Comparison of ENCODE assay signal across 13 cellular contexts in genomic region chr9:134585746-134586706, GRCh38.
DNase-seq lines count a peak whose midpoint lies in the region; ATAC-seq and TF ChIP-seq lines count a peak whose summit lies in the region.
"Had no signal": no experiment of that assay in that cellular context is flagged by ENCODE, and none has a peak within 500 bp of the region (broad histone marks: within the 10 kb centered on the region; RNA-seq: fewer than 3 reads in every experiment).

No MANE protein-coding gene starts in this region.

- peaks cover 9% of the 10 kb centered on the region for H3K4me1 ChIP-seq in NT2/D1 (ENCODE audit: insufficient read depth, insufficient read length)
- H3K4me1 ChIP-seq: sigmoid colon had no signal

- no peak for ATAC-seq in HG03469 (IDR thresholded peaks at IDR 0.05; ENCODE audit: unreplicated experiment)
- no peak for ATAC-seq in HG03159 (IDR thresholded peaks at IDR 0.05; ENCODE audit: unreplicated experiment)
- ATAC-seq: left cardiac atrium had no signal

- peak overlapping the region; percentile 17 for H3K9ac ChIP-seq in NT2/D1 (ENCODE audit: insufficient read length, low read depth)

- H3K27me3 ChIP-seq in NT2/D1 (ENCODE audit: insufficient read depth, insufficient read length) = no peaks in the 10 kb centered on the region
- H3K27me3 ChIP-seq: sigmoid colon had no signal

- DNase-seq in ELF-1 (ENCODE audit: low read depth, low spot score) (peak; percentile 59), NT2/D1 (ENCODE audit: low read depth, low spot score) (no peak), coronary artery (ENCODE audit: low spot score) (peak; percentile 69), retinal pigment epithelial cell (ENCODE audit: low read depth) (no peak), nucleus accumbens (lab: John Stamatoyannopoulos, UW) (no peak), AML-193 (lab: John Stamatoyannopoulos, UW) (no peak)
- DNase-seq: activated T-cell treated with anti-CD3 and anti-CD28 coated beads for 4 hours; left cardiac atrium; NCI-H187 treated with DMSO at 0.1 percent for 48 hours; sigmoid colon; stimulated activated naive CD4-positive, alpha-beta T cell had no signal

- H3K36me3 ChIP-seq in NT2/D1 (ENCODE audit: insufficient read depth, insufficient read length, low read length) = no peaks in the 10 kb centered on the region
- H3K36me3 ChIP-seq: sigmoid colon had no signal

- H3K4me3 ChIP-seq in NT2/D1 (ENCODE audit: insufficient read length, low read depth) = no peak overlapping the region
- H3K4me3 ChIP-seq in coronary artery = no peak overlapping the region
- no peak overlapping the region for H3K4me3 ChIP-seq in retinal pigment epithelial cell (ENCODE audit: low read length)
- H3K4me3 ChIP-seq: sigmoid colon had no signal

- H3K9me3 ChIP-seq in NT2/D1 (ENCODE audit: insufficient read depth, low read length) = peaks cover 3% of the 10 kb centered on the region; the same call in 1 of the 2 replicates
- H3K9me3 ChIP-seq: sigmoid colon had no signal

- TF ChIP-seq CTCF in coronary artery (IDR thresholded peaks at IDR 0.05) (no peak), retinal pigment epithelial cell (conservative IDR thresholded peaks at IDR 0.05; ENCODE audit: low read depth, low read length) (peak; percentile 19)

- no peak overlapping the region for H3K27ac ChIP-seq in coronary artery
- H3K27ac ChIP-seq: sigmoid colon had no signal

Comparison
In these comparisons a context has a peak if more than half of its experiments do, and no peak if none do; other contexts are left out.
1. DNase-seq: peak in ELF-1 (single experiment) and coronary artery (single experiment); none in NT2/D1 (single experiment), retinal pigment epithelial cell (single experiment), nucleus accumbens (0 of 56) and AML-193 (0 of 2).